22 cellular contexts compared by ENCODE assay signal in genomic region chr13:98181106-98181815, GRCh38. TPM values are rescaled to one million over a fixed set of nuclear protein-coding genes. Genes with fewer than 3 reads are reported as not detected.
DNase-seq lines count a peak whose midpoint lies in the region; ATAC-seq and TF ChIP-seq lines count a peak whose summit lies in the region.
"Had no signal": no experiment of that assay in that cellular context is flagged by ENCODE, and none has a peak within 500 bp of the region (broad histone marks: within the 10 kb centered on the region; RNA-seq: fewer than 3 reads in every experiment).

No MANE protein-coding gene starts in this region.

- H3K27ac Mint-ChIP-seq in GM23338 (no peak overlapping the region), WTC11 (0 out of 2 replicates have a peak overlapping the region, but pooled peaks have one; percentile 22), mesothelial cell of epicardium (peak overlapping the region; percentile 77)
- H3K27ac Mint-ChIP-seq: CD4-positive, alpha-beta memory T cell had no signal

- H3K4me3 ChIP-seq in GM23338, result no peak overlapping the region
- H3K4me3 ChIP-seq: BLaER1, Peyer's patch, SJSA1 had no signal

- no peaks in the 10 kb centered on the region for H3K27me3 ChIP-seq in GM23338 (ENCODE audit: insufficient read depth)
- H3K27me3 ChIP-seq: BLaER1, Peyer's patch, SJSA1 had no signal

- no peaks in the 10 kb centered on the region for H3F3A ChIP-seq in GM23338 (replicated peaks; ENCODE audit: low read depth)

- peaks cover 20% of the 10 kb centered on the region for H3K36me3 Mint-ChIP-seq in GM23338 (ENCODE audit: low read depth)
- peaks cover 6% of the 10 kb centered on the region for H3K36me3 Mint-ChIP-seq in WTC11
- H3K36me3 Mint-ChIP-seq in mesothelial cell of epicardium, result peaks cover 23% of the 10 kb centered on the region
- H3K36me3 Mint-ChIP-seq: CD4-positive, alpha-beta memory T cell had no signal

- no peak for TF ChIP-seq CTCF in GM23338 (conservative IDR thresholded peaks at IDR 0.05; ENCODE audit: low read depth in 2 of 2)
- TF ChIP-seq CTCF in WTC11 (IDR thresholded peaks at IDR 0.05), result no peak
- no peak for TF ChIP-seq CTCF in mesothelial cell of epicardium (IDR thresholded peaks at IDR 0.05; ENCODE audit: unreplicated experiment)

- H2AFZ ChIP-seq in GM23338, result no peak overlapping the region

- H3K4me3 Mint-ChIP-seq in GM23338, result no peak overlapping the region
- H3K4me3 Mint-ChIP-seq in WTC11, result no peak overlapping the region
- no peak overlapping the region for H3K4me3 Mint-ChIP-seq in mesothelial cell of epicardium
- H3K4me3 Mint-ChIP-seq: CD4-positive, alpha-beta memory T cell had no signal

- H4K20me1 ChIP-seq in GM23338 (replicated peaks; ENCODE audit: insufficient read depth), result no peaks in the 10 kb centered on the region

- H3K79me2 ChIP-seq in GM23338 (replicated peaks; ENCODE audit: insufficient read depth), result peaks cover 90% of the 10 kb centered on the region

- ATAC-seq in GM23338 (no peak), WTC11 (no peak), HG02571 (IDR thresholded peaks at IDR 0.05; ENCODE audit: unreplicated experiment) (no peak)

- H3K9me3 Mint-ChIP-seq in GM23338, result no peaks in the 10 kb centered on the region; the same call in 2 of the 3 replicates
- peaks cover 5% of the 10 kb centered on the region; the same call in 1 of the 2 replicates for H3K9me3 Mint-ChIP-seq in WTC11
- H3K9me3 Mint-ChIP-seq in mesothelial cell of epicardium, result peaks cover 4% of the 10 kb centered on the region

- H3K4me1 ChIP-seq in GM23338 (ENCODE audit: insufficient read depth), result peaks cover 22% of the 10 kb centered on the region
- H3K4me1 ChIP-seq: BLaER1, Peyer's patch had no signal

- peaks cover 6% of the 10 kb centered on the region; the same call in 1 of the 2 replicates for H3K9me2 ChIP-seq in GM23338 (ENCODE audit: insufficient read depth)

- peaks cover 2% of the 10 kb centered on the region for H3K27me3 Mint-ChIP-seq in GM23338 (ENCODE audit: insufficient read depth, low read depth, poor library complexity)
- H3K27me3 Mint-ChIP-seq in WTC11 (ENCODE audit: low read depth), result no peaks in the 10 kb centered on the region
- no peaks in the 10 kb centered on the region for H3K27me3 Mint-ChIP-seq in mesothelial cell of epicardium (ENCODE audit: low read depth)

- POLR2A ChIA-PET in WTC11 (lab: Charles Lee), result no interaction called here

- H3K27ac ChIP-seq in GM23338 (ENCODE audit: low read depth), result peak overlapping the region; percentile 50; the same call in 1 of the 2 replicates
- H3K27ac ChIP-seq: BLaER1, Peyer's patch, SJSA1 had no signal

- H3K4me1 Mint-ChIP-seq in GM23338 (peaks cover 41% of the 10 kb centered on the region), WTC11 (peaks cover 44% of the 10 kb centered on the region), mesothelial cell of epicardium (peaks cover 42% of the 10 kb centered on the region)
- H3K4me1 Mint-ChIP-seq: CD4-positive, alpha-beta memory T cell had no signal

- H3K4me2 ChIP-seq in GM23338, result no peak overlapping the region
- H3K4me2 ChIP-seq: BLaER1 had no signal

- no peaks in the 10 kb centered on the region for H3K36me3 ChIP-seq in GM23338 (ENCODE audit: insufficient read depth)
- H3K36me3 ChIP-seq: Peyer's patch had no signal

- DNase-seq in GM23338 (ENCODE audit: low spot score) (no peak), WTC11 (ENCODE audit: low spot score) (no peak), fibroblast of gingiva (ENCODE audit: low read depth) (peak; percentile 16), mesothelial cell of epicardium (ENCODE audit: low spot score in 2 of 2, unreplicated experiment in 2 of 2) (no peak), medulla oblongata (ENCODE audit: extremely low spot score) (no peak), EL (no peak), NCI-H146 (lab: John Stamatoyannopoulos, UW) (no peak)
- DNase-seq: CD4-positive, alpha-beta memory T cell; DMS153; GOT3; Karpas-422; NCI-H1092; NCI-H1436 treated with DMSO at 0.1 percent for 48 hours; NCI-H2081 treated with DMSO at 0.1 percent for 48 hours; NCI-H446 treated with DMSO at 0.1 percent for 48 hours; NK-92 treated with Interleukin-12 subunit alpha and Interleukin-12 subunit beta, amount 100 ng/mL, for 24 hours; Peyer's patch had no signal

- CTCF ChIA-PET in WTC11 (lab: Charles Lee), result no interaction called here

TF ChIP-seq in GM23338, 12 proteins besides CTCF, POLR2A, EP300 and RAD21 (continues in another document):
- no peak for TF ChIP-seq EZH2 (IDR thresholded peaks at IDR 0.05; ENCODE audit: low read depth, unreplicated experiment)
- TF ChIP-seq POLR2AphosphoS5 (IDR thresholded peaks at IDR 0.05; ENCODE audit: low read depth), result no peak

TF ChIP-seq in WTC11, 78 proteins besides CTCF, POLR2A, EP300 and RAD21 (continues in another document):
- TF ChIP-seq ZSCAN18 (CRISPR knock-in tag; IDR thresholded peaks at IDR 0.05) (no peak), ZMAT4 (CRISPR knock-in tag; IDR thresholded peaks at IDR 0.05) (no peak), ZNF232 (CRISPR knock-in tag; IDR thresholded peaks at IDR 0.05) (no peak), TP53 (CRISPR knock-in tag; IDR thresholded peaks at IDR 0.05) (no peak), CREB1 (CRISPR knock-in tag; IDR thresholded peaks at IDR 0.05) (no peak), ATF2 (CRISPR knock-in tag; IDR thresholded peaks at IDR 0.05; ENCODE audit: borderline replicate concordance, low read depth) (no peak), USF1 (CRISPR knock-in tag; IDR thresholded peaks at IDR 0.05) (no peak), NR2C2 (CRISPR knock-in tag; IDR thresholded peaks at IDR 0.05) (no peak), FOXJ3 (CRISPR knock-in tag; IDR thresholded peaks at IDR 0.05; ENCODE audit: borderline replicate concordance) (no peak), FOXP1 (CRISPR knock-in tag; IDR thresholded peaks at IDR 0.05; ENCODE audit: borderline replicate concordance) (no peak)

RNA-seq across cellular contexts. Expression of gene RNF113B, which starts 4.2 kb away (rescaled TPM):
- total RNA-seq in GM23338 (2014; rRNA removed; shearing (Covaris generic)), result not detected in 2 replicates
- 0.19 and 0.21 TPM in 2 replicates for polyA plus RNA-seq in GM23338 (2016; fragmentation: Nextera tagmentation; extraction: Ambion mirVana)
- total RNA-seq in WTC11 (2021) (not detected in 3 replicates), mesothelial cell of epicardium (not detected in 3 replicates)
- total RNA-seq: CD4-positive, alpha-beta memory T cell; HT-29; MCF 10A; Peyer's patch; SJSA1 had no signal
- polyA plus RNA-seq: CD4-positive, alpha-beta memory T cell had no signal

RNA-seq across cellular contexts. Expression of gene FARP1, which starts 38.4 kb away (rescaled TPM):
- total RNA-seq in GM23338 (2014; rRNA removed; shearing (Covaris generic)), result 82.5 and 105 TPM in 2 replicates
- 53.6 and 59.3 TPM in 2 replicates for polyA plus RNA-seq in GM23338 (2016; fragmentation: Nextera tagmentation; extraction: Ambion mirVana)
- total RNA-seq in WTC11 (2021), result 80.8 to 96.6 TPM (median 91.1 TPM) in 3 replicates
- total RNA-seq in mesothelial cell of epicardium, result 267 to 289 TPM (median 285 TPM) in 3 replicates
